In genomic region chr1:170085089-170085488, GRCh38 we compare ENCODE assay signal across 24 cellular contexts.
"Had no signal": no experiment of that assay in that cellular context is flagged by ENCODE, and none has a peak within 500 bp of the region (broad histone marks: within the 10 kb centered on the region; RNA-seq: fewer than 3 reads in every experiment).

No MANE protein-coding gene starts in this region.

- ATAC-seq: activated CD4-positive, alpha-beta T cell treated with anti-CD3 and anti-CD28 coated beads for 36 hours; activated T-cell treated with anti-CD3 and anti-CD28 coated beads, Interleukin-2, amount 50 U/mL, for 72 hours; body of pancreas; effector memory CD8-positive, alpha-beta T cell; left cardiac atrium; left ventricle myocardium superior; naive thymus-derived CD4-positive, alpha-beta T cell; stimulated activated naive B cell treated with anti-CD40 and anti-IgM and Interleukin-4, amounts not matched to agents 10 μg/mL and 1 μg/mL and 100 μg/mL, for 72 hours; upper lobe of right lung had no signal

- H3K4me3 ChIP-seq: body of pancreas, ovary, sigmoid colon, smooth muscle cell, stomach, thyroid gland, upper lobe of right lung had no signal

- DNase-seq: activated B cell treated with CpG ODN at 0.5 μM for 24 hours; activated CD4-positive, alpha-beta T cell treated with anti-CD3 and anti-CD28 coated beads for 36 hours; activated CD4-positive, alpha-beta T cell treated with anti-CD3 and anti-CD28 coated beads, Interleukin-2, amount 50 U/mL, for 4 hours; activated naive CD4-positive, alpha-beta T cell; activated T-cell treated with anti-CD3 and anti-CD28 coated beads for 4 hours; activated T-cell treated with anti-CD3 and anti-CD28 coated beads, Interleukin-2, amount 50 U/mL, for 72 hours; aorta; body of pancreas; cortex of kidney; effector memory CD8-positive, alpha-beta T cell; left cardiac atrium; left ventricle myocardium superior; naive thymus-derived CD4-positive, alpha-beta T cell; ovary; retina; sigmoid colon; stimulated activated CD4-positive, alpha-beta T cell treated with anti-CD3 and anti-CD28 coated beads, Interleukin-15, amount 100 ng/mL, for 24 hours; stimulated activated CD4-positive, alpha-beta T cell treated with anti-CD3 and anti-CD28 coated beads, Interleukin-2, amount 100 ng/mL, for 24 hours; stimulated activated naive B cell treated with anti-CD40 and anti-IgM and Interleukin-4, amounts not matched to agents 10 μg/mL and 1 μg/mL and 100 μg/mL, for 72 hours; stomach; T-helper 1 cell; thyroid gland; upper lobe of right lung had no signal
